ENCODE assay signal across 14 cellular contexts in genomic region chr9:125752070-125752628, GRCh38. TPM values are rescaled to one million over a fixed set of nuclear protein-coding genes. Genes with fewer than 3 reads are reported as not detected.
DNase-seq lines count a peak whose midpoint lies in the region; ATAC-seq and TF ChIP-seq lines count a peak whose summit lies in the region.
"Had no signal": no experiment of that assay in that cellular context is flagged by ENCODE, and none has a peak within 500 bp of the region (broad histone marks: within the 10 kb centered on the region; RNA-seq: fewer than 3 reads in every experiment).

No MANE protein-coding gene starts in this region.

- H3K4me3 ChIP-seq in cardiac muscle cell (peak overlapping the region; percentile 67), iPS-15b (ENCODE audit: low read depth, low read length) (peak overlapping the region; percentile 8), right lobe of liver (no peak overlapping the region), lower lobe of right lung (no peak overlapping the region)

- H3K9me3 ChIP-seq in cardiac muscle cell (ENCODE audit: low read depth) (no peaks in the 10 kb centered on the region), iPS-15b (ENCODE audit: control insufficient read depth, insufficient read depth, low read length) (no peaks in the 10 kb centered on the region), right lobe of liver (no peaks in the 10 kb centered on the region), lower lobe of right lung (no peaks in the 10 kb centered on the region)

- H3K9ac ChIP-seq in iPS-15b (ENCODE audit: low read depth, low read length), result no peak overlapping the region

- peaks cover 56% of the 10 kb centered on the region for H3K4me1 Mint-ChIP-seq in type B pancreatic cell (ENCODE audit: unreplicated experiment)

- H3K27ac Mint-ChIP-seq in type B pancreatic cell, result peak overlapping the region; percentile 52
- H3K27ac Mint-ChIP-seq: immature natural killer cell, natural killer cell had no signal

- no peaks in the 10 kb centered on the region for H3K27me3 Mint-ChIP-seq in type B pancreatic cell

- ATAC-seq in Right ventricle myocardium inferior (no peak), right lobe of liver (no peak), lower lobe of right lung (no peak)
- ATAC-seq: activated T-cell treated with anti-CD3 and anti-CD28 coated beads, Interleukin-2, amount 50 U/mL, for 4 hours had no signal

- peaks cover 3% of the 10 kb centered on the region for H3K36me3 Mint-ChIP-seq in type B pancreatic cell
- H3K36me3 Mint-ChIP-seq: natural killer cell had no signal

- no peaks in the 10 kb centered on the region for H3K36me3 ChIP-seq in cardiac muscle cell
- H3K36me3 ChIP-seq in iPS-15b (ENCODE audit: control insufficient read depth, insufficient read depth, low read length), result no peaks in the 10 kb centered on the region
- H3K36me3 ChIP-seq in right lobe of liver, result no peaks in the 10 kb centered on the region
- H3K36me3 ChIP-seq in lower lobe of right lung, result no peaks in the 10 kb centered on the region

- intact Hi-C loops in Right ventricle myocardium inferior (cut with DNase I), result no loop called here
- intact Hi-C loops in right lobe of liver (cut with DNase I), result no loop called here
- intact Hi-C loops in lower lobe of right lung (cut with DNase I), result no loop called here

- H3K27ac ChIP-seq in cardiac muscle cell, result peak overlapping the region; percentile 28
- H3K27ac ChIP-seq in right lobe of liver, result no peak overlapping the region
- no peak overlapping the region for H3K27ac ChIP-seq in lower lobe of right lung

- TF ChIP-seq CTCF in cardiac muscle cell (IDR thresholded peaks at IDR 0.05; ENCODE audit: low read depth, low read length) (no peak), type B pancreatic cell (conservative IDR thresholded peaks at IDR 0.05) (no peak), right lobe of liver (IDR thresholded peaks at IDR 0.05) (no peak), lower lobe of right lung (IDR thresholded peaks at IDR 0.05) (no peak)

- no peaks in the 10 kb centered on the region for H3K9me3 Mint-ChIP-seq in type B pancreatic cell
- H3K9me3 Mint-ChIP-seq: activated T-cell treated with anti-CD3 and anti-CD28 coated beads, Interleukin-2, amount 50 U/mL, for 4 hours; immature natural killer cell; natural killer cell had no signal

- H3K4me1 ChIP-seq in cardiac muscle cell (ENCODE audit: low read depth) (peaks cover 61% of the 10 kb centered on the region), iPS-15b (ENCODE audit: control insufficient read depth, insufficient read depth, low read length) (peaks cover 49% of the 10 kb centered on the region), right lobe of liver (peaks cover 0 to 29% (median 10%) of the 10 kb centered on the region in 4 donors), lower lobe of right lung (peaks cover 51% of the 10 kb centered on the region)

- 87% methylated on average over 3 of the region's 3 CpGs for WGBS in right lobe of liver (ENCODE audit: insufficient coverage, low coverage, low lambda C conversion rate, missing lambda C conversion rate)

- no peak for DNase-seq in cardiac muscle cell (ENCODE audit: low read depth in 1 of 2, low spot score in 1 of 2)
- DNase-seq in Right ventricle myocardium inferior (ENCODE audit: missing footprints), result no peak
- DNase-seq in NCI-H82 (lab: John Stamatoyannopoulos, UW), result peak; percentile 67
- DNase-seq in type B pancreatic cell (ENCODE audit: extremely low spot score, unreplicated experiment), result no peak
- no peak for DNase-seq in right lobe of liver
- DNase-seq in NCI-H1930 (lab: John Stamatoyannopoulos, UW), result no peak
- no peak for DNase-seq in lower lobe of right lung
- DNase-seq: activated T-cell treated with anti-CD3 and anti-CD28 coated beads, Interleukin-2, amount 50 U/mL, for 4 hours; aorta; immature natural killer cell; natural killer cell; NCI-H1436 treated with DMSO at 0.1 percent for 48 hours; RPMI8226 had no signal

- no peak for TF ChIP-seq POLR2A in right lobe of liver (IDR thresholded peaks at IDR 0.05)

- H3K27me3 ChIP-seq in cardiac muscle cell (no peaks in the 10 kb centered on the region), iPS-15b (ENCODE audit: control insufficient read depth, insufficient read depth, low read length) (no peaks in the 10 kb centered on the region), right lobe of liver (no peaks in the 10 kb centered on the region), lower lobe of right lung (ENCODE audit: low read depth) (no peaks in the 10 kb centered on the region)

- peak overlapping the region; percentile 73 for H3K4me3 Mint-ChIP-seq in type B pancreatic cell
- H3K4me3 Mint-ChIP-seq: activated T-cell treated with anti-CD3 and anti-CD28 coated beads, Interleukin-2, amount 50 U/mL, for 4 hours; immature natural killer cell; natural killer cell had no signal

RNA-seq across cellular contexts. Expression of gene PBX3, which starts 5.0 kb away (rescaled TPM):
- total RNA-seq in cardiac muscle cell, result 134 and 293 TPM in 2 replicates
- polyA plus RNA-seq in cardiac muscle cell, result 133 and 159 TPM in 2 replicates
- 49.4 TPM for total RNA-seq in Right ventricle myocardium inferior
- 31.1 and 60.9 TPM in 2 replicates for total RNA-seq in type B pancreatic cell (ENCODE audit: low replicate concordance)
- 10 to 100 TPM; 13.0 to 20.2 (median 15.0) TPM for total RNA-seq in right lobe of liver
- 46.1 TPM for total RNA-seq in lower lobe of right lung

RNA-seq across cellular contexts. Expression of gene MAPKAP1, which starts 45.1 kb away (rescaled TPM):
- total RNA-seq in cardiac muscle cell, result 85.6 and 103 TPM in 2 replicates
- polyA plus RNA-seq in cardiac muscle cell, result 66.7 TPM in 2 replicates
- 122 TPM for total RNA-seq in Right ventricle myocardium inferior
- total RNA-seq in type B pancreatic cell (ENCODE audit: low replicate concordance), result 67.3 and 77.9 TPM in 2 replicates
- total RNA-seq in right lobe of liver, result 10 to 100 TPM; 29.6 to 53.2 (median 48.3) TPM
- 71.5 TPM for total RNA-seq in lower lobe of right lung

Comparison
In these comparisons a context has a peak if more than half of its experiments do, and no peak if none do; other contexts are left out.
1. H3K4me3 ChIP-seq: peak in cardiac muscle cell (single experiment) and iPS-15b (single experiment); none in right lobe of liver (0 of 3) and lower lobe of right lung (single experiment).